Comparison of ENCODE assay signal across 1 cellular context in the genomic region with DNA sequence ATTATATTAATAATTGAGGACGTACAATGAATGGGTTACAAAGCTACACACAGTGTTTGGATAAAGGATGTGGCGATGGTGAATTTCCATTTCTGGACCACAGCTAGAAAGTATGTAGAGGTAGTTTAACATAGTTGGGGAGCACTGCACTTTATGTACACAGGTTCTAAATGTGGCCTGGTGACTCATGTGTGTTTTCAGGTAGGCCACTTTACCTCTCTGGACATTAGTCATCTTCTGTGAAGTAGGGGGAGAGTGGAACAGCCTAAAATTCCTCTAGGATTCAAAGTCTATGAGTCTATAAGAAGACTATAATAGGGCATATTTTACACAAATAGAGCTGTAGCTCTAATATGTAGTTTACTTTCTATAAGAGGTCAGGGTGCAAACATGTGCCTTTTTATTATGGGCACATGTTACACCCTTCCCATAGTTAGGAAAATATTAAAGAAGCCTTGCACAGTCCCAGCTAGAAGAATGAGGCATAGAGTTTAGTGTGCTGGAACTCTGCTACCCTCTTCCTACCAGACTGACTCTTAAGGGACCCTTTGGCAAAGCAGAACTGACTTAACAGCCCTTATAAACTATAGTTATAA.
TF ChIP-seq lines count a peak whose summit lies in the region.

No MANE protein-coding gene starts in this region.

TF ChIP-seq in HepG2, 621 proteins besides CTCF, POLR2A, EP300 and RAD21 (continued from another document):
- TF ChIP-seq ZNF383 (CRISPR knock-in tag; IDR thresholded peaks at IDR 0.05; ENCODE audit: borderline replicate concordance) (no peak), CEBPG (CRISPR knock-in tag; IDR thresholded peaks at IDR 0.05) (no peak), PPARG (CRISPR knock-in tag; conservative IDR thresholded peaks at IDR 0.05) (peak; percentile 32; the same call in 1 of the 2 replicates), MBD4 (IDR thresholded peaks at IDR 0.05; ENCODE audit: borderline replicate concordance, low read length) (no peak), KDM4B (CRISPR knock-in tag; IDR thresholded peaks at IDR 0.05) (no peak), ASH2L (IDR thresholded peaks at IDR 0.05; ENCODE audit: insufficient read length, low read depth, low read length) (no peak), ZNF878 (CRISPR knock-in tag; IDR thresholded peaks at IDR 0.05) (no peak), CCDC6 (CRISPR knock-in tag; IDR thresholded peaks at IDR 0.05) (no peak), ZNF331 (CRISPR knock-in tag; IDR thresholded peaks at IDR 0.05) (0 out of 2 replicates have a peak, but pooled peaks have one; percentile 20), ELF4 (CRISPR knock-in tag; IDR thresholded peaks at IDR 0.05; ENCODE audit: borderline replicate concordance) (no peak), RCOR2 (CRISPR knock-in tag; IDR thresholded peaks at IDR 0.05) (no peak), ZNF34 (CRISPR knock-in tag; IDR thresholded peaks at IDR 0.05; ENCODE audit: borderline replicate concordance) (no peak), BCL6 (CRISPR knock-in tag; IDR thresholded peaks at IDR 0.05) (0 out of 2 replicates have a peak, but pooled peaks have one; percentile 16), JUNB (CRISPR knock-in tag; IDR thresholded peaks at IDR 0.05; ENCODE audit: borderline replicate concordance) (0 out of 2 replicates have a peak, but pooled peaks have one; percentile 36), THYN1 (CRISPR knock-in tag; IDR thresholded peaks at IDR 0.05; ENCODE audit: borderline replicate concordance, low read depth) (no peak), MIXL1 (CRISPR knock-in tag; IDR thresholded peaks at IDR 0.05) (no peak), CHD2 (IDR thresholded peaks at IDR 0.05; ENCODE audit: low read depth, low read length) (no peak), ZNF530 (CRISPR knock-in tag; IDR thresholded peaks at IDR 0.05; ENCODE audit: low read depth) (no peak), MTF2 (CRISPR knock-in tag; IDR thresholded peaks at IDR 0.05; ENCODE audit: borderline replicate concordance) (no peak), TEAD3 (CRISPR knock-in tag; optimal IDR thresholded peaks at IDR 0.05; ENCODE audit: borderline replicate concordance) (no peak), MED8 (CRISPR knock-in tag; IDR thresholded peaks at IDR 0.05; ENCODE audit: insufficient replicate concordance) (no peak), NR2F2 (IDR thresholded peaks at IDR 0.05; ENCODE audit: borderline replicate concordance, low read depth) (no peak), NFE2L2 (IDR thresholded peaks at IDR 0.05; ENCODE audit: low read length) (no peak), HCFC1 (IDR thresholded peaks at IDR 0.05; ENCODE audit: low read depth, low read length) (no peak), ZNF781 (CRISPR knock-in tag; IDR thresholded peaks at IDR 0.05; ENCODE audit: borderline replicate concordance, not compliant biosample characterization) (no peak), SNAI1 (CRISPR knock-in tag; IDR thresholded peaks at IDR 0.05; ENCODE audit: borderline replicate concordance) (no peak), EEA1 (CRISPR knock-in tag; IDR thresholded peaks at IDR 0.05; ENCODE audit: borderline replicate concordance) (no peak), RBM39 (IDR thresholded peaks at IDR 0.05; ENCODE audit: low read depth, low read length, poor library complexity, severe bottlenecking) (no peak), FLYWCH1 (CRISPR knock-in tag; IDR thresholded peaks at IDR 0.05) (no peak), PCBP2 (optimal IDR thresholded peaks at IDR 0.05; ENCODE audit: low read depth, low read length, poor library complexity, severe bottlenecking) (no peak), SKI (IDR thresholded peaks at IDR 0.05; ENCODE audit: partially characterized antibody) (no peak), HDAC2 (CRISPR knock-in tag; IDR thresholded peaks at IDR 0.05) (no peak), ZBTB7B (CRISPR knock-in tag; IDR thresholded peaks at IDR 0.05) (no peak), FOXA1 (IDR thresholded peaks at IDR 0.05) (no peak), FOXA1 (CRISPR knock-in tag; IDR thresholded peaks at IDR 0.05) (peak; percentile 49; the same call in 1 of the 2 replicates), SIN3A (IDR thresholded peaks at IDR 0.05; ENCODE audit: borderline replicate concordance, low read depth, low read length) (no peak), ZFP90 (CRISPR knock-in tag; IDR thresholded peaks at IDR 0.05; ENCODE audit: borderline replicate concordance) (no peak), JUN (CRISPR knock-in tag; IDR thresholded peaks at IDR 0.05) (no peak), NR2F6 (IDR thresholded peaks at IDR 0.05) (no peak), NR2F6 (CRISPR knock-in tag; IDR thresholded peaks at IDR 0.05) (no peak), ZNF136 (CRISPR knock-in tag; IDR thresholded peaks at IDR 0.05; ENCODE audit: low read depth) (no peak), ZNF263 (CRISPR knock-in tag; IDR thresholded peaks at IDR 0.05) (peak; percentile 97), MEF2D (CRISPR knock-in tag; IDR thresholded peaks at IDR 0.05) (peak; percentile 30; the same call in 1 of the 2 replicates), GABPB1 (CRISPR knock-in tag; IDR thresholded peaks at IDR 0.05) (no peak), ZNF792 (CRISPR knock-in tag; IDR thresholded peaks at IDR 0.05) (no peak), PHF21A (CRISPR knock-in tag; IDR thresholded peaks at IDR 0.05) (peak; percentile 37; the same call in 1 of the 2 replicates), NFRKB (IDR thresholded peaks at IDR 0.05) (no peak), RARA (CRISPR knock-in tag; IDR thresholded peaks at IDR 0.05) (peak; percentile 16; the same call in 1 of the 2 replicates), ZNF747 (CRISPR knock-in tag; IDR thresholded peaks at IDR 0.05; ENCODE audit: borderline replicate concordance) (no peak), ZNF652 (CRISPR knock-in tag; IDR thresholded peaks at IDR 0.05; ENCODE audit: borderline replicate concordance, low read depth) (no peak), ATM (IDR thresholded peaks at IDR 0.05; ENCODE audit: borderline replicate concordance) (no peak), GATAD2A (CRISPR knock-in tag; IDR thresholded peaks at IDR 0.05) (peak; percentile 46; the same call in 1 of the 2 replicates), SETDB1 (CRISPR knock-in tag; IDR thresholded peaks at IDR 0.05; ENCODE audit: borderline replicate concordance) (no peak)
- TF ChIP-seq, protein P1, sequence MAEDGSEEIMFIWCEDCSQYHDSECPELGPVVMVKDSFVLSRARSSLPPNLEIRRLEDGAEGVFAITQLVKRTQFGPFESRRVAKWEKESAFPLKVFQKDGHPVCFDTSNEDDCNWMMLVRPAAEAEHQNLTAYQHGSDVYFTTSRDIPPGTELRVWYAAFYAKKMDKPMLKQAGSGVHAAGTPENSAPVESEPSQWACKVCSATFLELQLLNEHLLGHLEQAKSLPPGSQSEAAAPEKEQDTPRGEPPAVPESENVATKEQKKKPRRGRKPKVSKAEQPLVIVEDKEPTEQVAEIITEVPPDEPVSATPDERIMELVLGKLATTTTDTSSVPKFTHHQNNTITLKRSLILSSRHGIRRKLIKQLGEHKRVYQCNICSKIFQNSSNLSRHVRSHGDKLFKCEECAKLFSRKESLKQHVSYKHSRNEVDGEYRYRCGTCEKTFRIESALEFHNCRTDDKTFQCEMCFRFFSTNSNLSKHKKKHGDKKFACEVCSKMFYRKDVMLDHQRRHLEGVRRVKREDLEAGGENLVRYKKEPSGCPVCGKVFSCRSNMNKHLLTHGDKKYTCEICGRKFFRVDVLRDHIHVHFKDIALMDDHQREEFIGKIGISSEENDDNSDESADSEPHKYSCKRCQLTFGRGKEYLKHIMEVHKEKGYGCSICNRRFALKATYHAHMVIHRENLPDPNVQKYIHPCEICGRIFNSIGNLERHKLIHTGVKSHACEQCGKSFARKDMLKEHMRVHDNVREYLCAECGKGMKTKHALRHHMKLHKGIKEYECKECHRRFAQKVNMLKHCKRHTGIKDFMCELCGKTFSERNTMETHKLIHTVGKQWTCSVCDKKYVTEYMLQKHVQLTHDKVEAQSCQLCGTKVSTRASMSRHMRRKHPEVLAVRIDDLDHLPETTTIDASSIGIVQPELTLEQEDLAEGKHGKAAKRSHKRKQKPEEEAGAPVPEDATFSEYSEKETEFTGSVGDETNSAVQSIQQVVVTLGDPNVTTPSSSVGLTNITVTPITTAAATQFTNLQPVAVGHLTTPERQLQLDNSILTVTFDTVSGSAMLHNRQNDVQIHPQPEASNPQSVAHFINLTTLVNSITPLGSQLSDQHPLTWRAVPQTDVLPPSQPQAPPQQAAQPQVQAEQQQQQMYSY (CRISPR knock-in tag; IDR thresholded peaks at IDR 0.05), result no peak
- TF ChIP-seq, protein P2, sequence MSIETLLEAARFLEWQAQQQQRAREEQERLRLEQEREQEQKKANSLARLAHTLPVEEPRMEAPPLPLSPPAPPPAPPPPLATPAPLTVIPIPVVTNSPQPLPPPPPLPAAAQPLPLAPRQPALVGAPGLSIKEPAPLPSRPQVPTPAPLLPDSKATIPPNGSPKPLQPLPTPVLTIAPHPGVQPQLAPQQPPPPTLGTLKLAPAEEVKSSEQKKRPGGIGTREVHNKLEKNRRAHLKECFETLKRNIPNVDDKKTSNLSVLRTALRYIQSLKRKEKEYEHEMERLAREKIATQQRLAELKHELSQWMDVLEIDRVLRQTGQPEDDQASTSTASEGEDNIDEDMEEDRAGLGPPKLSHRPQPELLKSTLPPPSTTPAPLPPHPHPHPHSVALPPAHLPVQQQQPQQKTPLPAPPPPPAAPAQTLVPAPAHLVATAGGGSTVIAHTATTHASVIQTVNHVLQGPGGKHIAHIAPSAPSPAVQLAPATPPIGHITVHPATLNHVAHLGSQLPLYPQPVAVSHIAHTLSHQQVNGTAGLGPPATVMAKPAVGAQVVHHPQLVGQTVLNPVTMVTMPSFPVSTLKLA (IDR thresholded peaks at IDR 0.05), result peak; percentile 94
- TF ChIP-seq, protein P3, sequence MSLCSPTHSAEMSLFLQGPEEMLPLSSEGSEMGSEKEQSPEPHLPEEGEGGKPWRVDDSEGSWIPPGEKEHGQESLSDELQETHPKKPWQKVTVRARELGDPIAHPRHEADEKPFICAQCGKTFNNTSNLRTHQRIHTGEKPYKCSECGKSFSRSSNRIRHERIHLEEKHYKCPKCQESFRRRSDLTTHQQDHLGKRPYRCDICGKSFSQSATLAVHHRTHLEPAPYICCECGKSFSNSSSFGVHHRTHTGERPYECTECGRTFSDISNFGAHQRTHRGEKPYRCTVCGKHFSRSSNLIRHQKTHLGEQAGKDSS (CRISPR knock-in tag; IDR thresholded peaks at IDR 0.05; ENCODE audit: borderline replicate concordance, low read depth), result peak; percentile 27; the same call in 1 of the 2 replicates
- TF ChIP-seq, protein P4, sequence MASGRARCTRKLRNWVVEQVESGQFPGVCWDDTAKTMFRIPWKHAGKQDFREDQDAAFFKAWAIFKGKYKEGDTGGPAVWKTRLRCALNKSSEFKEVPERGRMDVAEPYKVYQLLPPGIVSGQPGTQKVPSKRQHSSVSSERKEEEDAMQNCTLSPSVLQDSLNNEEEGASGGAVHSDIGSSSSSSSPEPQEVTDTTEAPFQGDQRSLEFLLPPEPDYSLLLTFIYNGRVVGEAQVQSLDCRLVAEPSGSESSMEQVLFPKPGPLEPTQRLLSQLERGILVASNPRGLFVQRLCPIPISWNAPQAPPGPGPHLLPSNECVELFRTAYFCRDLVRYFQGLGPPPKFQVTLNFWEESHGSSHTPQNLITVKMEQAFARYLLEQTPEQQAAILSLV (CRISPR knock-in tag; IDR thresholded peaks at IDR 0.05; ENCODE audit: borderline replicate concordance), result no peak
- TF ChIP-seq, protein P5, sequence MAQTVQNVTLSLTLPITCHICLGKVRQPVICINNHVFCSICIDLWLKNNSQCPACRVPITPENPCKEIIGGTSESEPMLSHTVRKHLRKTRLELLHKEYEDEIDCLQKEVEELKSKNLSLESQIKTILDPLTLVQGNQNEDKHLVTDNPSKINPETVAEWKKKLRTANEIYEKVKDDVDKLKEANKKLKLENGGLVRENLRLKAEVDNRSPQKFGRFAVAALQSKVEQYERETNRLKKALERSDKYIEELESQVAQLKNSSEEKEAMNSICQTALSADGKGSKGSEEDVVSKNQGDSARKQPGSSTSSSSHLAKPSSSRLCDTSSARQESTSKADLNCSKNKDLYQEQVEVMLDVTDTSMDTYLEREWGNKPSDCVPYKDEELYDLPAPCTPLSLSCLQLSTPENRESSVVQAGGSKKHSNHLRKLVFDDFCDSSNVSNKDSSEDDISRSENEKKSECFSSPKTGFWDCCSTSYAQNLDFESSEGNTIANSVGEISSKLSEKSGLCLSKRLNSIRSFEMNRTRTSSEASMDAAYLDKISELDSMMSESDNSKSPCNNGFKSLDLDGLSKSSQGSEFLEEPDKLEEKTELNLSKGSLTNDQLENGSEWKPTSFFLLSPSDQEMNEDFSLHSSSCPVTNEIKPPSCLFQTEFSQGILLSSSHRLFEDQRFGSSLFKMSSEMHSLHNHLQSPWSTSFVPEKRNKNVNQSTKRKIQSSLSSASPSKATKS (CRISPR knock-in tag; IDR thresholded peaks at IDR 0.05), result no peak
- TF ChIP-seq, protein P6, sequence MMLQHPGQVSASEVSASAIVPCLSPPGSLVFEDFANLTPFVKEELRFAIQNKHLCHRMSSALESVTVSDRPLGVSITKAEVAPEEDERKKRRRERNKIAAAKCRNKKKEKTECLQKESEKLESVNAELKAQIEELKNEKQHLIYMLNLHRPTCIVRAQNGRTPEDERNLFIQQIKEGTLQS (CRISPR knock-in tag; IDR thresholded peaks at IDR 0.05), result peak; percentile 77
